In genomic region chr1:53734650-53735211, GRCh38 we compare ENCODE assay signal across 15 cellular contexts. TPM values are rescaled to one million over a fixed set of nuclear protein-coding genes. Genes with fewer than 3 reads are reported as not detected.
DNase-seq lines count a peak whose midpoint lies in the region; TF ChIP-seq lines count a peak whose summit lies in the region.
"Had no signal": no experiment of that assay in that cellular context is flagged by ENCODE, and none has a peak within 500 bp of the region (broad histone marks: within the 10 kb centered on the region; RNA-seq: fewer than 3 reads in every experiment).

No MANE protein-coding gene starts in this region.

- H4K20me1 ChIP-seq in neural progenitor cell (ENCODE audit: low read depth): peaks cover 18% of the 10 kb centered on the region

- TF ChIP-seq CTCF in chondrocyte (IDR thresholded peaks at IDR 0.05): no peak
- no peak for TF ChIP-seq CTCF in neural progenitor cell (IDR thresholded peaks at IDR 0.05)
- no peak for TF ChIP-seq CTCF in colonic mucosa (IDR thresholded peaks at IDR 0.05)

- no peaks in the 10 kb centered on the region for H3K79me2 ChIP-seq in neural progenitor cell (ENCODE audit: low read depth)

- no peak overlapping the region for H4K91ac ChIP-seq in neuronal stem cell (ENCODE audit: low read depth, low read length, poor library complexity)

- H3K36me3 Mint-ChIP-seq in chondrocyte (ENCODE audit: low read depth): no peaks in the 10 kb centered on the region
- no peaks in the 10 kb centered on the region for H3K36me3 Mint-ChIP-seq in neural progenitor cell
- H3K36me3 Mint-ChIP-seq: CD8-positive, alpha-beta memory T cell had no signal

- no peak overlapping the region for H4K8ac ChIP-seq in neuronal stem cell (ENCODE audit: low read depth, low read length)

- no peak overlapping the region for H2BK12ac ChIP-seq in neuronal stem cell (ENCODE audit: low read length)

- WGBS in neuronal stem cell (ENCODE audit: extremely low coverage in 2 of 2, insufficient read length in 2 of 2, insufficient replicate concordance in 1 of 2), 2 donors: no CpG with 5 or more reads among the region's 10 CpGs

- peak overlapping the region; percentile 66 for H3K4me3 Mint-ChIP-seq in chondrocyte (ENCODE audit: unreplicated experiment)
- no peak overlapping the region for H3K4me3 Mint-ChIP-seq in neural progenitor cell

- peaks cover 18% of the 10 kb centered on the region for H3F3A ChIP-seq in neural progenitor cell (ENCODE audit: low read depth)

- no peak overlapping the region for H3K14ac ChIP-seq in neuronal stem cell (ENCODE audit: low read length)

- H3K79me1 ChIP-seq in neuronal stem cell (ENCODE audit: low read depth, low read length): no peaks in the 10 kb centered on the region

- H3K9me3 ChIP-seq in neural progenitor cell (ENCODE audit: low read depth): no peaks in the 10 kb centered on the region
- H3K9me3 ChIP-seq in neuronal stem cell (replicated peaks in 1 of 2; ENCODE audit: control insufficient read depth in 2 of 2, insufficient read depth in 1 of 2, low read depth in 1 of 2, low read length in 2 of 2): peaks cover 0 to 1% of the 10 kb centered on the region in 2 donors
- H3K9me3 ChIP-seq in colonic mucosa: no peaks in the 10 kb centered on the region
- H3K9me3 ChIP-seq: suprapubic skin had no signal

- intact Hi-C loops in colonic mucosa (cut with DNase I): no loop called here

- H3K9me3 Mint-ChIP-seq in chondrocyte (ENCODE audit: low read depth) (no peaks in the 10 kb centered on the region), neural progenitor cell (no peaks in the 10 kb centered on the region)
- H3K9me3 Mint-ChIP-seq: CD8-positive, alpha-beta memory T cell had no signal

- H3K9ac ChIP-seq in neural progenitor cell (no peak overlapping the region), neuronal stem cell (ENCODE audit: low read depth, low read length, poor library complexity) (no peak overlapping the region), colonic mucosa (ENCODE audit: low read depth in 2 of 2, low read length in 2 of 2) (peak overlapping the region in 1 of 2 donors; percentile 19)

- H3K27me3 ChIP-seq in neural progenitor cell (peaks cover 80% of the 10 kb centered on the region), neuronal stem cell (ENCODE audit: control insufficient read depth in 3 of 3, insufficient read depth in 3 of 3, low read depth in 1 of 3, low read length in 3 of 3) (peaks cover 24 to 97% (median 37%) of the 10 kb centered on the region in 3 experiments), colonic mucosa (peaks cover 31% of the 10 kb centered on the region)

- peak overlapping the region; percentile 97 for H3K27ac Mint-ChIP-seq in chondrocyte (ENCODE audit: unreplicated experiment)
- no peak overlapping the region for H3K27ac Mint-ChIP-seq in neural progenitor cell
- H3K27ac Mint-ChIP-seq: CD8-positive, alpha-beta memory T cell had no signal

- peak; percentile 74 for DNase-seq in GM04504 (ENCODE audit: low read depth)
- peak; percentile 59 for DNase-seq in NCI-H2171 treated with DMSO at 0.1 percent for 48 hours (lab: John Stamatoyannopoulos, UW)
- no peak for DNase-seq in chondrocyte (ENCODE audit: low spot score)
- DNase-seq in neural progenitor cell (ENCODE audit: low spot score): peak; percentile 60
- DNase-seq in stimulated activated CD4-positive, alpha-beta T cell treated with anti-CD3 and anti-CD28 coated beads, Interleukin-4, amount 100 ng/mL, for 4 hours: no peak
- no peak for DNase-seq in DMS114 treated with DMSO at 0.1 percent for 48 hours (lab: John Stamatoyannopoulos, UW; ENCODE audit: unreplicated experiment)
- DNase-seq in neuronal stem cell (ENCODE audit: low spot score): no peak
- no peak for DNase-seq in colonic mucosa
- DNase-seq: CD8-positive, alpha-beta memory T cell; central memory CD4-positive, alpha-beta T cell; NCI-H1048; right cardiac atrium had no signal

- H3K4me1 ChIP-seq in neural progenitor cell (peaks cover 16% of the 10 kb centered on the region), neuronal stem cell (ENCODE audit: control insufficient read depth in 2 of 2, insufficient read depth in 1 of 2, low read depth in 1 of 2, low read length in 2 of 2) (peaks cover 2 to 7% of the 10 kb centered on the region in 2 donors), colonic mucosa (peaks cover 6% of the 10 kb centered on the region)

- no peak overlapping the region for H2BK5ac ChIP-seq in neuronal stem cell (ENCODE audit: low read length)

- no peak overlapping the region for H3K18ac ChIP-seq in neuronal stem cell (ENCODE audit: low read length)

- H3K27me3 Mint-ChIP-seq in chondrocyte (ENCODE audit: low read depth): no peaks in the 10 kb centered on the region
- peaks cover 38% of the 10 kb centered on the region for H3K27me3 Mint-ChIP-seq in neural progenitor cell (ENCODE audit: insufficient read depth, low read depth)

- H2AK5ac ChIP-seq in neuronal stem cell (ENCODE audit: low read depth, low read length): no peak overlapping the region

- no peak overlapping the region for H3K23ac ChIP-seq in neuronal stem cell (ENCODE audit: low read depth, low read length, poor library complexity)

- no peak overlapping the region for H3K4ac ChIP-seq in neuronal stem cell (ENCODE audit: low read length)

- H2BK120ac ChIP-seq in neuronal stem cell (ENCODE audit: low read depth, low read length): no peak overlapping the region

- no peak overlapping the region for H2BK15ac ChIP-seq in neuronal stem cell (ENCODE audit: low read length)

- H3K36me3 ChIP-seq in neural progenitor cell (no peaks in the 10 kb centered on the region), neuronal stem cell (replicated peaks in 1 of 2; ENCODE audit: control insufficient read depth in 2 of 2, insufficient read depth in 2 of 2, low read length in 2 of 2) (no peaks in the 10 kb centered on the region), colonic mucosa (no peaks in the 10 kb centered on the region)
- H3K36me3 ChIP-seq: suprapubic skin had no signal

- no peak overlapping the region for H2AFZ ChIP-seq in neural progenitor cell (replicated peaks)
- H2AFZ ChIP-seq in neuronal stem cell (ENCODE audit: low read length): no peak overlapping the region

- H3K4me3 ChIP-seq in neural progenitor cell (no peak overlapping the region), neuronal stem cell (ENCODE audit: low read length in 2 of 2) (no peak overlapping the region), colonic mucosa (no peak overlapping the region)
- H3K4me3 ChIP-seq: suprapubic skin had no signal

- H3K4me2 ChIP-seq in neural progenitor cell (no peak overlapping the region), neuronal stem cell (ENCODE audit: insufficient read depth, low read length, poor library complexity, severe bottlenecking) (no peak overlapping the region)

- H3K4me1 Mint-ChIP-seq in chondrocyte (ENCODE audit: low read depth) (peaks cover 82% of the 10 kb centered on the region), neural progenitor cell (peaks cover 16% of the 10 kb centered on the region)

- H3K27ac ChIP-seq in neural progenitor cell (no peak overlapping the region), neuronal stem cell (replicated peaks; ENCODE audit: low read length) (no peak overlapping the region), colonic mucosa (no peak overlapping the region)
- H3K27ac ChIP-seq: HL-60, suprapubic skin had no signal

RNA-seq across cellular contexts. Expression of gene GLIS1, which starts 4.2 kb away (rescaled TPM):
- total RNA-seq in chondrocyte (17.3 to 36.2 TPM (median 17.4 TPM) in 3 replicates), neural progenitor cell (ENCODE audit: low replicate concordance) (not detected in 2 replicates), colonic mucosa (under 1 TPM in 1 of 2 donors, not detected in 1; 0.16 TPM)
- 0.08 TPM for polyA plus RNA-seq in neuronal stem cell (2013, experiment 1 of 2)
- polyA plus RNA-seq in neuronal stem cell (2013, experiment 2 of 2): 0.10 TPM
- total RNA-seq: CD8-positive, alpha-beta memory T cell; mononuclear cell had no signal

Comparison
In these comparisons a context has a peak if more than half of its experiments do, and no peak if none do; other contexts are left out.
1. DNase-seq: peak in GM04504 (single experiment), NCI-H2171 treated with DMSO at 0.1 percent for 48 hours (single experiment) and neural progenitor cell (single experiment); none in chondrocyte (single experiment), stimulated activated CD4-positive, alpha-beta T cell treated with anti-CD3 and anti-CD28 coated beads, Interleukin-4, amount 100 ng/mL, for 4 hours (0 of 2), DMS114 treated with DMSO at 0.1 percent for 48 hours (single experiment), neuronal stem cell (single experiment) and colonic mucosa (single experiment).
2. RNA of gene GLIS1, which starts 4.2 kb away (total RNA-seq): 17.3 to 36.2 TPM in chondrocyte; 0.16 TPM in colonic mucosa and not detected in neural progenitor cell; every median in the first group is over 10 times any median in the second.